Comparison of ENCODE assay signal across 1 cellular context in the genomic region with DNA sequence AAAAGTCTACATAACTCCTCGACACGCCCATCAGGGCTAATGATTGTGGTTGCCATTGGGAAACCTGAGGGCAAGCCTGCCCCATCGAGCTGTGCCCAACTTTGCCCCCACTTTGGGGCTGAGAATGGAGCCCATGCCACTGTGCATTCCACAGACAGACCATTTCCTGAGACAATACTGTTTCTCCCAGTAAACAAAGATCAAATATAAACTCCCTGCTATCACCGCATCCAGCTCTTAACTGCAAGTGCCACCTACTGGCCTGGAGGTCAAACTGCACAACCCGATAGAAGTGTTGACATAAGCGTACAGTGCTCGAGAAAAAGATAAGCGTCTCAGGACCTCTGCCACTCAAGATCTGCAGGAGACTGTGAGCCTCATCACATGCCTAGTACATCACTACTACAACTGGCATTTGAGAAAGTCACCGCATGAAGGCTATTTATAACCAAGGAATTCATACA.
TF ChIP-seq lines count a peak whose summit lies in the region.

No MANE protein-coding gene starts in this region.

TF ChIP-seq in GM23338, 12 proteins besides CTCF, POLR2A, EP300 and RAD21 (continued from another document):
- TF ChIP-seq, protein P1, sequence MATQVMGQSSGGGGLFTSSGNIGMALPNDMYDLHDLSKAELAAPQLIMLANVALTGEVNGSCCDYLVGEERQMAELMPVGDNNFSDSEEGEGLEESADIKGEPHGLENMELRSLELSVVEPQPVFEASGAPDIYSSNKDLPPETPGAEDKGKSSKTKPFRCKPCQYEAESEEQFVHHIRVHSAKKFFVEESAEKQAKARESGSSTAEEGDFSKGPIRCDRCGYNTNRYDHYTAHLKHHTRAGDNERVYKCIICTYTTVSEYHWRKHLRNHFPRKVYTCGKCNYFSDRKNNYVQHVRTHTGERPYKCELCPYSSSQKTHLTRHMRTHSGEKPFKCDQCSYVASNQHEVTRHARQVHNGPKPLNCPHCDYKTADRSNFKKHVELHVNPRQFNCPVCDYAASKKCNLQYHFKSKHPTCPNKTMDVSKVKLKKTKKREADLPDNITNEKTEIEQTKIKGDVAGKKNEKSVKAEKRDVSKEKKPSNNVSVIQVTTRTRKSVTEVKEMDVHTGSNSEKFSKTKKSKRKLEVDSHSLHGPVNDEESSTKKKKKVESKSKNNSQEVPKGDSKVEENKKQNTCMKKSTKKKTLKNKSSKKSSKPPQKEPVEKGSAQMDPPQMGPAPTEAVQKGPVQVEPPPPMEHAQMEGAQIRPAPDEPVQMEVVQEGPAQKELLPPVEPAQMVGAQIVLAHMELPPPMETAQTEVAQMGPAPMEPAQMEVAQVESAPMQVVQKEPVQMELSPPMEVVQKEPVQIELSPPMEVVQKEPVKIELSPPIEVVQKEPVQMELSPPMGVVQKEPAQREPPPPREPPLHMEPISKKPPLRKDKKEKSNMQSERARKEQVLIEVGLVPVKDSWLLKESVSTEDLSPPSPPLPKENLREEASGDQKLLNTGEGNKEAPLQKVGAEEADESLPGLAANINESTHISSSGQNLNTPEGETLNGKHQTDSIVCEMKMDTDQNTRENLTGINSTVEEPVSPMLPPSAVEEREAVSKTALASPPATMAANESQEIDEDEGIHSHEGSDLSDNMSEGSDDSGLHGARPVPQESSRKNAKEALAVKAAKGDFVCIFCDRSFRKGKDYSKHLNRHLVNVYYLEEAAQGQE (IDR thresholded peaks at IDR 0.05; ENCODE audit: unreplicated experiment), result no peak
- no peak for TF ChIP-seq EZH2 (IDR thresholded peaks at IDR 0.05; ENCODE audit: low read depth, unreplicated experiment)
